In genomic region chr10:43409385-43410109, GRCh38 we compare ENCODE assay signal across 9 cellular contexts. TPM values are rescaled to one million over a fixed set of nuclear protein-coding genes. Genes with fewer than 3 reads are reported as not detected.
DNase-seq lines count a peak whose midpoint lies in the region; ATAC-seq and TF ChIP-seq lines count a peak whose summit lies in the region.
"Had no signal": no experiment of that assay in that cellular context is flagged by ENCODE, and none has a peak within 500 bp of the region (broad histone marks: within the 10 kb centered on the region; RNA-seq: fewer than 3 reads in every experiment).

No MANE protein-coding gene starts in this region.

- peaks cover 16% of the 10 kb centered on the region for H4K20me1 ChIP-seq in Karpas-422 (ENCODE audit: insufficient read depth, low read depth, low read length)

- peak overlapping the region; percentile 65 for H2BK120ac ChIP-seq in neuronal stem cell (ENCODE audit: low read depth, low read length)

- H3K14ac ChIP-seq in neuronal stem cell (ENCODE audit: low read length), result no peak overlapping the region

- no peak overlapping the region for H2AK5ac ChIP-seq in neuronal stem cell (ENCODE audit: low read depth, low read length)

- no peak overlapping the region for H2BK5ac ChIP-seq in neuronal stem cell (ENCODE audit: low read length)

- in situ Hi-C loops in Caki2 (cut with HindIII; ENCODE audit: low pct_unique_long_range_greater_than_20kb, low sequenced_read_pairs), result no loop called here

- H3K23ac ChIP-seq in neuronal stem cell (ENCODE audit: low read depth, low read length, poor library complexity), result no peak overlapping the region

- TF ChIP-seq CTCF in epithelial cell of proximal tubule (conservative IDR thresholded peaks at IDR 0.05; ENCODE audit: low read depth, low read length) (no peak), type B pancreatic cell (conservative IDR thresholded peaks at IDR 0.05) (no peak)

- H3K4me3 ChIP-seq in Karpas-422 (ENCODE audit: low read length), result peak overlapping the region; percentile 98
- H3K4me3 ChIP-seq in epithelial cell of proximal tubule (ENCODE audit: low read depth, low read length), result peak overlapping the region; percentile 92
- H3K4me3 ChIP-seq in neuronal stem cell (ENCODE audit: low read length in 2 of 2), result peak overlapping the region; percentile 74 to 84

- H4K91ac ChIP-seq in neuronal stem cell (ENCODE audit: low read depth, low read length, poor library complexity), result no peak overlapping the region

- peaks cover 6% of the 10 kb centered on the region for H3K79me1 ChIP-seq in neuronal stem cell (ENCODE audit: low read depth, low read length)

- ATAC-seq in activated CD8-positive, alpha-beta memory T cell treated with anti-CD3 and anti-CD28 coated beads, Interleukin-2, amount 10 ng/mL, durations not matched to agents 7 days and 5 days, result peak; percentile 10
- no peak for ATAC-seq in GM18861 (IDR thresholded peaks at IDR 0.05; ENCODE audit: unreplicated experiment)

- WGBS in neuronal stem cell (ENCODE audit: extremely low coverage in 2 of 2, insufficient read length in 2 of 2, insufficient replicate concordance in 1 of 2), 2 donors, result no CpG with 5 or more reads among the region's 46 CpGs

- peaks cover 14% of the 10 kb centered on the region for H3K4me1 Mint-ChIP-seq in activated CD8-positive, alpha-beta memory T cell treated with anti-CD3 and anti-CD28 coated beads, Interleukin-2, amount 10 ng/mL, durations not matched to agents 7 days and 5 days
- peaks cover 13% of the 10 kb centered on the region for H3K4me1 Mint-ChIP-seq in type B pancreatic cell (ENCODE audit: unreplicated experiment)

- H3K27ac ChIP-seq in Karpas-422 (ENCODE audit: low read length) (peak overlapping the region; percentile 66; the same call in 1 of the 2 replicates), neuronal stem cell (replicated peaks; ENCODE audit: low read length) (peak overlapping the region; percentile 75)

- H3K4me3 Mint-ChIP-seq in activated CD8-positive, alpha-beta memory T cell treated with anti-CD3 and anti-CD28 coated beads, Interleukin-2, amount 10 ng/mL, durations not matched to agents 7 days and 5 days, result peak overlapping the region; percentile 98
- H3K4me3 Mint-ChIP-seq in type B pancreatic cell, result peak overlapping the region; percentile 99

- no peaks in the 10 kb centered on the region for H3K27me3 ChIP-seq in Karpas-422 (ENCODE audit: low read length)
- H3K27me3 ChIP-seq in neuronal stem cell (ENCODE audit: control insufficient read depth in 3 of 3, insufficient read depth in 3 of 3, low read depth in 1 of 3, low read length in 3 of 3), result no peaks in the 10 kb centered on the region

- peak overlapping the region; percentile 95 for H3K9ac ChIP-seq in Karpas-422 (ENCODE audit: low read length)
- no peak overlapping the region for H3K9ac ChIP-seq in neuronal stem cell (ENCODE audit: low read depth, low read length, poor library complexity)

- peak; percentile 81 for DNase-seq in Caki2 (ENCODE audit: low read depth)
- DNase-seq in Karpas-422, result peak; percentile 72
- DNase-seq in activated CD8-positive, alpha-beta memory T cell treated with anti-CD3 and anti-CD28 coated beads, Interleukin-2, amount 10 ng/mL, durations not matched to agents 7 days and 5 days, result peak; percentile 90
- DNase-seq in epithelial cell of proximal tubule (ENCODE audit: low read depth), result no peak
- no peak for DNase-seq in neuronal stem cell (ENCODE audit: low spot score)
- DNase-seq in type B pancreatic cell (ENCODE audit: extremely low spot score, unreplicated experiment), result no peak
- no peak for DNase-seq in dedifferentiated amniotic fluid mesenchymal stem cell (ENCODE audit: extremely low spot score)

- no peaks in the 10 kb centered on the region for H3K9me3 Mint-ChIP-seq in activated CD8-positive, alpha-beta memory T cell treated with anti-CD3 and anti-CD28 coated beads, Interleukin-2, amount 10 ng/mL, durations not matched to agents 7 days and 5 days (ENCODE audit: low read depth)
- no peaks in the 10 kb centered on the region for H3K9me3 Mint-ChIP-seq in type B pancreatic cell

- no peak overlapping the region for H3K4ac ChIP-seq in neuronal stem cell (ENCODE audit: low read length)

- H3K36me3 Mint-ChIP-seq in activated CD8-positive, alpha-beta memory T cell treated with anti-CD3 and anti-CD28 coated beads, Interleukin-2, amount 10 ng/mL, durations not matched to agents 7 days and 5 days, result peaks cover 23% of the 10 kb centered on the region
- H3K36me3 Mint-ChIP-seq in type B pancreatic cell, result peaks cover 4% of the 10 kb centered on the region

- H3K27me3 Mint-ChIP-seq in activated CD8-positive, alpha-beta memory T cell treated with anti-CD3 and anti-CD28 coated beads, Interleukin-2, amount 10 ng/mL, durations not matched to agents 7 days and 5 days, result no peaks in the 10 kb centered on the region
- no peaks in the 10 kb centered on the region for H3K27me3 Mint-ChIP-seq in type B pancreatic cell

- no peaks in the 10 kb centered on the region for H3K9me3 ChIP-seq in Karpas-422 (ENCODE audit: low read length)
- peaks cover 0 to 13% of the 10 kb centered on the region in 2 donors for H3K9me3 ChIP-seq in neuronal stem cell (replicated peaks in 1 of 2; ENCODE audit: control insufficient read depth in 2 of 2, insufficient read depth in 1 of 2, low read depth in 1 of 2, low read length in 2 of 2)

- H3K79me2 ChIP-seq in Karpas-422 (ENCODE audit: low read length), result peaks cover 47% of the 10 kb centered on the region

- peak overlapping the region; percentile 39 for H3K18ac ChIP-seq in neuronal stem cell (ENCODE audit: low read length)

- peak overlapping the region; percentile 78 for H2BK15ac ChIP-seq in neuronal stem cell (ENCODE audit: low read length)

- CTCF ChIA-PET in activated CD8-positive, alpha-beta memory T cell treated with anti-CD3 and anti-CD28 coated beads, Interleukin-2, amount 10 ng/mL, durations not matched to agents 7 days and 5 days (lab: Charles Lee), result interaction anchor here (0.8 to 1.7 kb wide), 6 partner anchors 9 to 118 kb away, joined by 3 to 19 read pairs (median 4); no protein-coding TSS in a partner anchor

- peak overlapping the region; percentile 92 for H3K4me2 ChIP-seq in Karpas-422 (ENCODE audit: low read depth, low read length, poor library complexity, severe bottlenecking)
- H3K4me2 ChIP-seq in neuronal stem cell (ENCODE audit: insufficient read depth, low read length, poor library complexity, severe bottlenecking), result peak overlapping the region; percentile 42

- peak overlapping the region; percentile 98 for H3K27ac Mint-ChIP-seq in activated CD8-positive, alpha-beta memory T cell treated with anti-CD3 and anti-CD28 coated beads, Interleukin-2, amount 10 ng/mL, durations not matched to agents 7 days and 5 days
- H3K27ac Mint-ChIP-seq in type B pancreatic cell, result peak overlapping the region; percentile 100

- H3K36me3 ChIP-seq in Karpas-422 (ENCODE audit: insufficient read depth, low read length) (peaks cover 7% of the 10 kb centered on the region; the same call in 1 of the 2 replicates), neuronal stem cell (replicated peaks in 1 of 2; ENCODE audit: control insufficient read depth in 2 of 2, insufficient read depth in 2 of 2, low read length in 2 of 2) (peaks cover 2 to 14% of the 10 kb centered on the region in 2 donors)

- peaks cover 30% of the 10 kb centered on the region for H3K4me1 ChIP-seq in Karpas-422 (ENCODE audit: low read length)
- H3K4me1 ChIP-seq in neuronal stem cell (ENCODE audit: control insufficient read depth in 2 of 2, insufficient read depth in 1 of 2, low read depth in 1 of 2, low read length in 2 of 2), result peaks cover 3 to 10% of the 10 kb centered on the region in 2 donors

- no peaks in the 10 kb centered on the region for H3K9me2 ChIP-seq in Karpas-422 (replicated peaks; ENCODE audit: insufficient read depth, low read length)

- H2BK12ac ChIP-seq in neuronal stem cell (ENCODE audit: low read length), result no peak overlapping the region

- H4K8ac ChIP-seq in neuronal stem cell (ENCODE audit: low read depth, low read length), result no peak overlapping the region

- H2AFZ ChIP-seq in Karpas-422 (ENCODE audit: low read length), result no peak overlapping the region
- H2AFZ ChIP-seq in neuronal stem cell (ENCODE audit: low read length), result peak overlapping the region; percentile 99

RNA-seq across cellular contexts. Expression of gene HNRNPF, which starts 0.6 kb away (rescaled TPM):
- 253 and 281 TPM in 2 replicates for total RNA-seq in Caki2 (2014; rRNA removed; shearing (Covaris generic); ENCODE audit: low replicate concordance)
- total RNA-seq in Karpas-422 (2014; rRNA removed; shearing (Covaris generic); ENCODE audit: low replicate concordance), result 160 and 269 TPM in 2 replicates
- 100 to 1,000 TPM; 446 to 512 TPM for total RNA-seq in activated CD8-positive, alpha-beta memory T cell treated with anti-CD3 and anti-CD28 coated beads, Interleukin-2, amount 10 ng/mL, durations not matched to agents 7 days and 5 days
- 207 and 359 TPM in 2 replicates for total RNA-seq in epithelial cell of proximal tubule
- polyA plus RNA-seq in neuronal stem cell (2013, experiment 1 of 2), result 114 TPM
- 114 TPM for polyA plus RNA-seq in neuronal stem cell (2013, experiment 2 of 2)
- 220 and 287 TPM in 2 replicates for total RNA-seq in type B pancreatic cell (ENCODE audit: low replicate concordance)

RNA-seq across cellular contexts. Expression of gene ZNF487, which starts 27.4 kb away (rescaled TPM):
- total RNA-seq in Caki2 (2014; rRNA removed; shearing (Covaris generic); ENCODE audit: low replicate concordance), result 6.0 and 7.1 TPM in 2 replicates
- total RNA-seq in Karpas-422 (2014; rRNA removed; shearing (Covaris generic); ENCODE audit: low replicate concordance), result 11.5 and 11.8 TPM in 2 replicates
- total RNA-seq in activated CD8-positive, alpha-beta memory T cell treated with anti-CD3 and anti-CD28 coated beads, Interleukin-2, amount 10 ng/mL, durations not matched to agents 7 days and 5 days, result 1 to 10 TPM; 1.9 to 2.7 TPM
- total RNA-seq in epithelial cell of proximal tubule (0.81 and 2.2 TPM in 2 replicates), type B pancreatic cell (ENCODE audit: low replicate concordance) (3.5 and 6.4 TPM in 2 replicates)
- polyA plus RNA-seq in neuronal stem cell (2013, experiment 1 of 2), result 3.7 TPM
- 3.3 TPM for polyA plus RNA-seq in neuronal stem cell (2013, experiment 2 of 2)

RNA-seq across cellular contexts. Expression of gene FXYD4, which starts 38.1 kb away (rescaled TPM):
- not detected in 2 replicates for total RNA-seq in Caki2 (2014; rRNA removed; shearing (Covaris generic); ENCODE audit: low replicate concordance)
- total RNA-seq in Karpas-422 (2014; rRNA removed; shearing (Covaris generic); ENCODE audit: low replicate concordance), result not detected in 2 replicates
- under 1 TPM in 1 of 2 experiments, not detected in 1; 0.37 TPM for total RNA-seq in activated CD8-positive, alpha-beta memory T cell treated with anti-CD3 and anti-CD28 coated beads, Interleukin-2, amount 10 ng/mL, durations not matched to agents 7 days and 5 days
- not detected in 2 replicates for total RNA-seq in epithelial cell of proximal tubule
- not detected for polyA plus RNA-seq in neuronal stem cell (2013, experiment 1 of 2)
- not detected for polyA plus RNA-seq in neuronal stem cell (2013, experiment 2 of 2)
- 0.97 and 3.1 TPM in 2 replicates for total RNA-seq in type B pancreatic cell (ENCODE audit: low replicate concordance)
- total RNA-seq: LHCN-M2 had no signal

Comparison
In these comparisons a context has a peak if more than half of its experiments do, and no peak if none do; other contexts are left out.
1. DNase-seq: peak in Caki2 (single experiment), Karpas-422 (single experiment) and activated CD8-positive, alpha-beta memory T cell treated with anti-CD3 and anti-CD28 coated beads, Interleukin-2, amount 10 ng/mL, durations not matched to agents 7 days and 5 days (single experiment); none in epithelial cell of proximal tubule (single experiment), neuronal stem cell (single experiment), type B pancreatic cell (single experiment) and dedifferentiated amniotic fluid mesenchymal stem cell (single experiment).
2. Peak in every context shown above with its lines, with median percentiles within 50 percentile points of each other: H3K4me3 ChIP-seq.